In the genomic region with DNA sequence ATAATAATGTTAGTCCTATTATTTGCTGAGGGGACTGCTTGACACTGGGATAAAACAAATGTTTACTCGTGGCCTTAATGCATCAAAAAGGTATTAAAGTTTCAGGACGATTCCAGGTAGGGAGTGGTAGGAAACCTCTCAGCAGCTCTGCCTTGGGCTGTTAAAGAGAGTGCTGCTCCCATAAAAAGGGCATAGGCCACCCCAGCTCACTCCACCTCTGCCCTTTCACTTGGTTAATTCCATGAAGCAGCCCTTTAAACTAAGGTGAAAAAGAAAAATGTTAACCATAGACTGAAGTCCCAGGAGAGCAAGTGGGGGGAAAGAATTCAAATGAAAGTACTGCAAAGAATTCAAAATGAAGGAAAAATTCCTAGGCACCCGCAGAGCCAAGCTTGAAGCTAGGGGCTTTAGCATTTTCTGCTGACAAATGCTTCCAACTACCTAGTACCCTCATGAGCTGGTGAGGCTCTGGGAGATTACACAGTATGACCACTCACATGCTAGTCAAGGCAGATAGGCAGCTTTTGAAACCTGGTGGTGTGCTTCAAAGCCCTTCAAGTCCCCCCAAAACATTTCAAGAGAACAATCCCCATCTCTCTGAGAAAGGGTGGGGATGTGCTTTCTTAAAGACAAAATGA, we compare ENCODE assay signal across 8 cellular contexts. TPM values are rescaled to one million over a fixed set of nuclear protein-coding genes. Genes with fewer than 3 reads are reported as not detected.
DNase-seq lines count a peak whose midpoint lies in the region; ATAC-seq lines count a peak whose summit lies in the region.

No MANE protein-coding gene starts in this region.

- H3K27ac Mint-ChIP-seq in activated T-helper 1 cell treated with anti-CD3 and anti-CD28 coated beads, Interleukin-12 subunit alpha, Interleukin-12 subunit beta, Interleukin-2, Interleukin-4 antibody, amounts not matched to agents 30 ng/mL and 10 ng/mL and 1 ng/mL, durations not matched to agents 14 hours and 24 hours and 36 hours, result peak overlapping the region; percentile 85

- H3K4me1 Mint-ChIP-seq in activated T-helper 1 cell treated with anti-CD3 and anti-CD28 coated beads, Interleukin-12 subunit alpha, Interleukin-12 subunit beta, Interleukin-2, Interleukin-4 antibody, amounts not matched to agents 30 ng/mL and 10 ng/mL and 1 ng/mL, durations not matched to agents 14 hours and 24 hours and 36 hours (ENCODE audit: low read depth), result peaks cover 65% of the 10 kb centered on the region

- intact Hi-C loops in activated T-helper 1 cell treated with anti-CD3 and anti-CD28 coated beads, Interleukin-12 subunit alpha, Interleukin-12 subunit beta, Interleukin-2, Interleukin-4 antibody, amounts not matched to agents 30 ng/mL and 10 ng/mL and 1 ng/mL, durations not matched to agents 14 hours and 24 hours and 36 hours (cut with micrococcal nuclease), result loop anchor here (1.0 to 2.0 kb wide), 2 partner anchors 8 to 15 kb away; no protein-coding TSS in a partner anchor

- H3K9ac ChIP-seq in mucosa of stomach (ENCODE audit: low read length), result peak overlapping the region; percentile 8

- no peak overlapping the region for H3K4me3 ChIP-seq in mucosa of stomach (ENCODE audit: low read length)

- no peaks in the 10 kb centered on the region for H3K27me3 ChIP-seq in mucosa of stomach (ENCODE audit: control insufficient read depth, insufficient read depth, low read length)

- in situ Hi-C loops in G401 (cut with HindIII; ENCODE audit: low sequenced_read_pairs), result no loop called here

- peaks cover 49% of the 10 kb centered on the region for H3K4me1 ChIP-seq in mucosa of stomach (ENCODE audit: control insufficient read depth, insufficient read depth, low read length)

- peak; percentile 15 for ATAC-seq in GM21825 (IDR thresholded peaks at IDR 0.05; ENCODE audit: unreplicated experiment)
- no peak for ATAC-seq in HG03354 (IDR thresholded peaks at IDR 0.05; ENCODE audit: poor library complexity, severe bottlenecking, unreplicated experiment)

- no peaks in the 10 kb centered on the region for H3K27me3 Mint-ChIP-seq in activated T-helper 1 cell treated with anti-CD3 and anti-CD28 coated beads, Interleukin-12 subunit alpha, Interleukin-12 subunit beta, Interleukin-2, Interleukin-4 antibody, amounts not matched to agents 30 ng/mL and 10 ng/mL and 1 ng/mL, durations not matched to agents 14 hours and 24 hours and 36 hours (ENCODE audit: insufficient read depth)

- H3K9me3 Mint-ChIP-seq in activated T-helper 1 cell treated with anti-CD3 and anti-CD28 coated beads, Interleukin-12 subunit alpha, Interleukin-12 subunit beta, Interleukin-2, Interleukin-4 antibody, amounts not matched to agents 30 ng/mL and 10 ng/mL and 1 ng/mL, durations not matched to agents 14 hours and 24 hours and 36 hours, result no peaks in the 10 kb centered on the region

- H3K36me3 ChIP-seq in mucosa of stomach (ENCODE audit: control insufficient read depth, insufficient read depth, low read length), result no peaks in the 10 kb centered on the region

- peak overlapping the region; percentile 78 for H3K4me3 Mint-ChIP-seq in activated T-helper 1 cell treated with anti-CD3 and anti-CD28 coated beads, Interleukin-12 subunit alpha, Interleukin-12 subunit beta, Interleukin-2, Interleukin-4 antibody, amounts not matched to agents 30 ng/mL and 10 ng/mL and 1 ng/mL, durations not matched to agents 14 hours and 24 hours and 36 hours

- no peaks in the 10 kb centered on the region for H3K9me3 ChIP-seq in mucosa of stomach (ENCODE audit: control insufficient read depth, low read length)

- H3K36me3 Mint-ChIP-seq in activated T-helper 1 cell treated with anti-CD3 and anti-CD28 coated beads, Interleukin-12 subunit alpha, Interleukin-12 subunit beta, Interleukin-2, Interleukin-4 antibody, amounts not matched to agents 30 ng/mL and 10 ng/mL and 1 ng/mL, durations not matched to agents 14 hours and 24 hours and 36 hours (ENCODE audit: low read depth), result peaks cover 15% of the 10 kb centered on the region

- peak; percentile 40 for DNase-seq in G401 (ENCODE audit: low spot score)
- no peak for DNase-seq in activated T-helper 1 cell treated with anti-CD3 and anti-CD28 coated beads, Interleukin-12 subunit alpha, Interleukin-12 subunit beta, Interleukin-2, Interleukin-4 antibody, amounts not matched to agents 30 ng/mL and 10 ng/mL and 1 ng/mL, durations not matched to agents 14 hours and 24 hours and 36 hours (ENCODE audit: low spot score)
- no peak for DNase-seq in SKM-1 treated with dmso at 0.1 percent for 144 hours (lab: John Stamatoyannopoulos, UW; ENCODE audit: unreplicated experiment)
- DNase-seq in medulla oblongata (ENCODE audit: extremely low spot score), result no peak
- no peak for DNase-seq in SIG-M5 (lab: John Stamatoyannopoulos, UW)

RNA-seq across cellular contexts. Expression of a gene that starts 8.5 kb away (rescaled TPM):
- 6.5 and 12.3 TPM in 2 replicates for total RNA-seq in G401 (2014; rRNA removed; shearing (Covaris generic))
- total RNA-seq in activated T-helper 1 cell treated with anti-CD3 and anti-CD28 coated beads, Interleukin-12 subunit alpha, Interleukin-12 subunit beta, Interleukin-2, Interleukin-4 antibody, amounts not matched to agents 30 ng/mL and 10 ng/mL and 1 ng/mL, durations not matched to agents 14 hours and 24 hours and 36 hours, result 18.1 and 19.0 TPM in 2 replicates
